In genomic region chr1:5886541-5887435, GRCh38 we compare ENCODE assay signal across 26 cellular contexts.
"Had no signal": no experiment of that assay in that cellular context is flagged by ENCODE, and none has a peak within 500 bp of the region (broad histone marks: within the 10 kb centered on the region; RNA-seq: fewer than 3 reads in every experiment).

No MANE protein-coding gene starts in this region.

- H3K27ac ChIP-seq: epithelial cell of prostate, gastrocnemius medialis, hepatocyte, pancreas, suprapubic skin had no signal

- DNase-seq: cerebellar nuclear complex; dorsolateral prefrontal cortex; effector CD4-positive, alpha-beta T cell; endodermal cell; foreskin fibroblast; gastrocnemius medialis; left cardiac atrium; occipital lobe; pancreas; retina; stimulated activated CD4-positive, alpha-beta T cell treated with anti-CD3 and anti-CD28 coated beads, Interleukin-12 subunit alpha, Interleukin-12 subunit beta, amount 100 ng/mL, for 4 hours; stimulated activated CD4-positive, alpha-beta T cell treated with anti-CD3 and anti-CD28 coated beads, Interleukin-1b, Interleukin-23, amount 100 ng/mL, for 48 hours; stimulated activated CD4-positive, alpha-beta T cell treated with anti-CD3 and anti-CD28 coated beads, Interleukin-4, amount 100 ng/mL, for 1 hour; stimulated activated CD8-positive, alpha-beta memory T cell treated with anti-CD3 and anti-CD28 coated beads, Interleukin-4, amount 100 ng/mL, for 48 hours; stimulated activated naive CD4-positive, alpha-beta T cell; stimulated activated naive CD8-positive, alpha-beta T cell treated with anti-CD3 and anti-CD28 coated beads, Interleukin-15, amount 100 ng/mL, for 72 hours had no signal

- H3K36me3 ChIP-seq: gastrocnemius medialis, pancreas had no signal

- H2AFZ ChIP-seq: hepatocyte had no signal

- H3K4me1 Mint-ChIP-seq: endodermal cell; stimulated activated naive CD8-positive, alpha-beta T cell treated with anti-CD3 and anti-CD28 coated beads, Interleukin-15, amount 100 ng/mL, for 72 hours had no signal

- FAIRE-seq: colon, pancreas had no signal

- H3K27me3 ChIP-seq: dorsolateral prefrontal cortex, gastrocnemius medialis, heart left ventricle, hepatocyte, pancreas, suprapubic skin, thyroid gland had no signal

- H3K4me3 Mint-ChIP-seq: endodermal cell; naive thymus-derived CD8-positive, alpha-beta T cell; stimulated activated naive CD8-positive, alpha-beta T cell treated with anti-CD3 and anti-CD28 coated beads, Interleukin-15, amount 100 ng/mL, for 72 hours had no signal

- ATAC-seq: esophagus mucosa; gastrocnemius medialis; left cardiac atrium; naive thymus-derived CD8-positive, alpha-beta T cell; stimulated activated naive CD8-positive, alpha-beta T cell treated with anti-CD3 and anti-CD28 coated beads, Interleukin-15, amount 100 ng/mL, for 72 hours had no signal

- H3K27me3 Mint-ChIP-seq: naive thymus-derived CD8-positive, alpha-beta T cell; stimulated activated naive CD8-positive, alpha-beta T cell treated with anti-CD3 and anti-CD28 coated beads, Interleukin-15, amount 100 ng/mL, for 72 hours had no signal

- H3K4me1 ChIP-seq: gastrocnemius medialis, pancreas, suprapubic skin had no signal

- H3K9me3 ChIP-seq: gastrocnemius medialis, heart left ventricle, pancreas, suprapubic skin, thyroid gland had no signal

- H3K4me3 ChIP-seq: dorsolateral prefrontal cortex, gastrocnemius medialis, heart left ventricle, hepatocyte, pancreas, smooth muscle cell, suprapubic skin, thyroid gland had no signal

- H3K27ac Mint-ChIP-seq: endodermal cell; naive thymus-derived CD8-positive, alpha-beta T cell; stimulated activated naive CD8-positive, alpha-beta T cell treated with anti-CD3 and anti-CD28 coated beads, Interleukin-15, amount 100 ng/mL, for 72 hours had no signal

- H3K9me3 Mint-ChIP-seq: endodermal cell; nephron progenitor cell; stimulated activated naive CD8-positive, alpha-beta T cell treated with anti-CD3 and anti-CD28 coated beads, Interleukin-15, amount 100 ng/mL, for 72 hours had no signal

- H3K4me2 ChIP-seq: hepatocyte, smooth muscle cell had no signal
